In the genomic region with DNA sequence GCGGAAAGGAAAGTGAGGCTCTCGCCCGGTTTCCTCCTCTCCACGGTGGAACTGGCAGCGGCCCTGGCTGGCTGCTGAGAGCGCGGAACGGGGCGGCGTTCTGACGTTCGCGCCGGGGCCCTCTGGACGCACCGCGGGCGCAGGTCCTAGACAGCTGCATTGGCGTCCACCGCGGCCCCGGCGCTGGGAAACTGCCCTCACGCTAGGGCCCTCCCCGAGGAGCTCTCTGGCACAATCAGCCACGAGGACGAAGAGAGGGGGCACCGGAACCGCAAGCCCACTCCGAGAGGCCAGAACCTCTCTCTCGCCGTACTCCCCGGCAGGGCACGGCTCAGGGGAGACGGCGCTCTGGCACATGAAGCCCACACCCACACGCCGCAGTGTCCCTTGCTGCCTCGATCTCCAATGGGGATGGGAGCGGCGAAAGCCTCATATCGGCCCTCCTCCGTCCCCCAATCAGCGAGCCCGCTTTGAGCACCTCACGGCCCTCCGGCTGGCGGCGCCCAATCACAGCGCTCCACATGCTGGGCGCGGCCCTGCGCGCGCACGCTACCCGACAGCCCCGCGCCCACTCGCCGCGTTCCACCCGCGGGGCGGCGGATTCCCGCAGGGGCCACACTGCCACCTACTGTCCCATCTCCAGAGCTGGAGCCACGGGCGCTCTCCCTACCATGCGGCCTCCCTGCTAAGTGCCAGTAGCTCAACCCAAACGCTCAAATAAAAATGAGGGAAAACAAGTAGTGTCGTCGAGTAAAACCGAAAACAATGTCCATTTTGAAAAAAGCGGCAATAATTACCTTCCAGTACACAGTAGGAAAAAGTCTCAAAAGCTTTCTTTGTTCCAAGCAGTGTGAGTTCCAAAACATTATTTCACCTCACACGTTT, we compare ENCODE assay signal across 8 cellular contexts. TPM values are rescaled to one million over a fixed set of nuclear protein-coding genes. Genes with fewer than 3 reads are reported as not detected.
A peak's percentile ranks its signal among the peaks of the same experiment; 100 is the strongest.
DNase-seq lines count a peak whose midpoint lies in the region; ATAC-seq and FAIRE-seq lines count a peak whose summit lies in the region.

No MANE protein-coding gene starts in this region.

- H3K9ac ChIP-seq in endocrine pancreas (ENCODE audit: control insufficient read depth, insufficient read depth, low read length): peak overlapping the region; percentile 84

- no peaks in the 10 kb centered on the region for H3K27me3 ChIP-seq in endocrine pancreas (ENCODE audit: control insufficient read depth, insufficient read depth, low read length)

- DNase-seq in D341Med (ENCODE audit: low spot score) (peak; percentile 99), HTR-8/SVneo (ENCODE audit: insufficient read length, low spot score) (peak; percentile 96), NOMO-1 (lab: John Stamatoyannopoulos, UW; ENCODE audit: unreplicated experiment in 2 of 2) (peak; percentile 97 to 98), mesenteric fat pad (ENCODE audit: low spot score) (peak; percentile 99)
- DNase-seq in activated CD8-positive, alpha-beta memory T cell treated with anti-CD3 and anti-CD28 coated beads, Interleukin-2, amount 50 U/mL, for 1 hour (ENCODE audit: extremely low read depth): peak; percentile 85
- DNase-seq in stimulated activated CD8-positive, alpha-beta memory T cell treated with anti-CD3 and anti-CD28 coated beads, Interleukin-15, amount 100 ng/mL, for 1 hour (ENCODE audit: low read depth): peak; percentile 89

- ATAC-seq in GM21381 (IDR thresholded peaks at IDR 0.05; ENCODE audit: unreplicated experiment): peak; percentile 83

- H3K4me1 ChIP-seq in endocrine pancreas (ENCODE audit: control insufficient read depth, insufficient read depth, low read length): peaks cover 3% of the 10 kb centered on the region

- peak overlapping the region; percentile 89 for H3K4me3 ChIP-seq in endocrine pancreas (ENCODE audit: control insufficient read depth, insufficient read depth, low read length)

- peak; percentile 91 for FAIRE-seq in HTR-8/SVneo (lab: Jason Lieb, UNC)

- no peaks in the 10 kb centered on the region for H3K9me3 ChIP-seq in endocrine pancreas (ENCODE audit: control insufficient read depth, low read length)

- H3K36me3 ChIP-seq in endocrine pancreas (ENCODE audit: control insufficient read depth, insufficient read depth, low read length): no peaks in the 10 kb centered on the region

RNA-seq across cellular contexts. Expression of gene MRPS27, which starts 11.8 kb away (rescaled TPM):
- total RNA-seq in mesenteric fat pad: 41.1 TPM

RNA-seq across cellular contexts. Expression of gene PTCD2, which starts 12.0 kb away (rescaled TPM):
- 7.6 TPM for total RNA-seq in mesenteric fat pad

Comparison
In these comparisons a context has a peak if more than half of its experiments do, and no peak if none do; other contexts are left out.
1. Peak in every context shown above with its lines: DNase-seq, ATAC-seq and H3K4me3 ChIP-seq.